ENCODE assay signal across 17 cellular contexts in genomic region chr15:29811691-29812383, GRCh38. TPM values are rescaled to one million over a fixed set of nuclear protein-coding genes. Genes with fewer than 3 reads are reported as not detected.
DNase-seq lines count a peak whose midpoint lies in the region; ATAC-seq, FAIRE-seq and TF ChIP-seq lines count a peak whose summit lies in the region.
"Had no signal": no experiment of that assay in that cellular context is flagged by ENCODE, and none has a peak within 500 bp of the region (broad histone marks: within the 10 kb centered on the region; RNA-seq: fewer than 3 reads in every experiment).

No MANE protein-coding gene starts in this region.

- DNase-seq in LNCaP clone FGC (ENCODE audit: low read depth) (no peak), astrocyte (ENCODE audit: low read depth) (no peak), trophoblast cell (no peak), CD1c-positive myeloid dendritic cell (ENCODE audit: extremely low spot score) (no peak), ascending aorta (ENCODE audit: low spot score in 2 of 2) (no peak), head of caudate nucleus (no peak), left cardiac atrium (no peak)
- DNase-seq: AML-193, GF-D8, KBM-7, NCI-H1105 treated with DMSO at 0.1 percent for 48 hours, NCI-H1694, NCI-H510A had no signal

- no peak overlapping the region for H3K18ac ChIP-seq in trophoblast cell (ENCODE audit: low read length)

- no peak overlapping the region for H2AFZ ChIP-seq in astrocyte (ENCODE audit: low read depth, low read length)
- H2AFZ ChIP-seq in trophoblast cell (ENCODE audit: insufficient read depth, low read length, poor library complexity) = no peak overlapping the region

- H4K12ac ChIP-seq in trophoblast cell (ENCODE audit: low read depth, low read length) = no peak overlapping the region

- peaks cover 98% of the 10 kb centered on the region for H4K20me1 ChIP-seq in astrocyte (ENCODE audit: insufficient read depth, low read length)

- no peak overlapping the region for H3K27ac Mint-ChIP-seq in astrocyte (ENCODE audit: unreplicated experiment)
- H3K27ac Mint-ChIP-seq: CD14-positive monocyte had no signal

- no peaks in the 10 kb centered on the region for H3K36me3 Mint-ChIP-seq in astrocyte (ENCODE audit: low read depth, unreplicated experiment)
- H3K36me3 Mint-ChIP-seq: CD14-positive monocyte had no signal

- H3K27me3 ChIP-seq in astrocyte (ENCODE audit: insufficient read depth, low read length) (no peaks in the 10 kb centered on the region), trophoblast cell (ENCODE audit: insufficient read depth, low read length) (no peaks in the 10 kb centered on the region), ascending aorta (no peaks in the 10 kb centered on the region)
- H3K27me3 ChIP-seq: SJSA1 had no signal

- H3K4ac ChIP-seq in trophoblast cell (ENCODE audit: low read depth, low read length) = no peak overlapping the region

- peak; percentile 52 for FAIRE-seq in astrocyte (lab: Jason Lieb, UNC)

- H2AK5ac ChIP-seq in trophoblast cell (ENCODE audit: low read length) = no peak overlapping the region

- H4K91ac ChIP-seq in trophoblast cell (ENCODE audit: low read depth, low read length) = no peak overlapping the region

- H3K4me1 Mint-ChIP-seq in astrocyte (ENCODE audit: low read depth, unreplicated experiment) = peaks cover 47% of the 10 kb centered on the region
- H3K4me1 Mint-ChIP-seq: CD14-positive monocyte had no signal

- H3K23ac ChIP-seq in trophoblast cell (ENCODE audit: low read length) = no peak overlapping the region

- H3K27ac ChIP-seq in C4-2B (peak overlapping the region; percentile 59; the same call in 1 of the 2 replicates), astrocyte (ENCODE audit: low read depth, low read length) (no peak overlapping the region), trophoblast cell (ENCODE audit: low read depth, low read length) (peak overlapping the region; percentile 33), ascending aorta (no peak overlapping the region)
- H3K27ac ChIP-seq: SJSA1 had no signal

- peak overlapping the region; percentile 21 for H3K4me3 ChIP-seq in LNCaP clone FGC (ENCODE audit: low read depth, low read length)
- H3K4me3 ChIP-seq in astrocyte (ENCODE audit: insufficient read depth, low read depth, low read length) = no peak overlapping the region
- no peak overlapping the region for H3K4me3 ChIP-seq in trophoblast cell (ENCODE audit: low read depth, low read length)
- H3K4me3 ChIP-seq in ascending aorta = no peak overlapping the region
- H3K4me3 ChIP-seq: HAP-1, SJSA1 had no signal

- H3K9me3 Mint-ChIP-seq in astrocyte (ENCODE audit: unreplicated experiment) = no peaks in the 10 kb centered on the region

- H3K27me3 Mint-ChIP-seq in astrocyte (ENCODE audit: low read depth, unreplicated experiment) = no peaks in the 10 kb centered on the region

- H3K36me3 ChIP-seq in astrocyte (ENCODE audit: insufficient read depth, low read length) (no peaks in the 10 kb centered on the region), trophoblast cell (ENCODE audit: control insufficient read depth in 1 of 2, insufficient read depth in 2 of 2, low read length in 2 of 2) (no peaks in the 10 kb centered on the region), ascending aorta (no peaks in the 10 kb centered on the region)
- H3K36me3 ChIP-seq: HAP-1, SJSA1 had no signal

- H2BK12ac ChIP-seq in trophoblast cell (ENCODE audit: low read length) = no peak overlapping the region

- H3K79me2 ChIP-seq in astrocyte (ENCODE audit: insufficient read depth, low read length) (peaks cover 100% of the 10 kb centered on the region), trophoblast cell (ENCODE audit: control insufficient read depth, insufficient read depth, low read length, poor library complexity) (peaks cover 4% of the 10 kb centered on the region)

- H3K4me2 ChIP-seq in astrocyte (ENCODE audit: low read length) = peak overlapping the region; percentile 42
- H3K4me2 ChIP-seq in trophoblast cell (ENCODE audit: low read length) = no peak overlapping the region

- no CpG with 5 or more reads among the region's 2 CpGs for WGBS in trophoblast cell (ENCODE audit: extremely low coverage, insufficient coverage, insufficient read length)

- no peak for ATAC-seq in left cardiac atrium

- H2BK5ac ChIP-seq in trophoblast cell (ENCODE audit: low read depth, low read length, poor library complexity) = no peak overlapping the region

- no peaks in the 10 kb centered on the region for H3K79me1 ChIP-seq in trophoblast cell (ENCODE audit: low read length)

- H4K8ac ChIP-seq in trophoblast cell (ENCODE audit: low read depth, low read length) = no peak overlapping the region

- H3K4me1 ChIP-seq in astrocyte (ENCODE audit: insufficient read depth, low read length) (peaks cover 28% of the 10 kb centered on the region), trophoblast cell (ENCODE audit: control insufficient read depth in 1 of 2, insufficient read depth in 2 of 2, low read length in 2 of 2) (peaks cover 4 to 6% of the 10 kb centered on the region in 2 experiments), ascending aorta (peaks cover 4 to 11% of the 10 kb centered on the region in 2 donors)

- no peak overlapping the region for H3K4me3 Mint-ChIP-seq in astrocyte (ENCODE audit: unreplicated experiment)

- intact Hi-C loops in ascending aorta (cut with DNase I) (no loop called here), head of caudate nucleus (cut with DNase I) (loop anchor here (10.0 kb wide), 1 partner anchor 67 kb away; no protein-coding TSS in a partner anchor), left cardiac atrium (cut with DNase I) (loop anchor here (5.0 to 10.0 kb wide), 2 partner anchors 45 to 113 kb away; no protein-coding TSS in a partner anchor)

- TF ChIP-seq CTCF in C4-2B (conservative IDR thresholded peaks at IDR 0.05) = no peak
- TF ChIP-seq CTCF in LNCaP clone FGC (IDR thresholded peaks at IDR 0.05; ENCODE audit: control insufficient read depth, extremely low read depth, insufficient read depth) = no peak
- no peak for TF ChIP-seq CTCF in astrocyte (IDR thresholded peaks at IDR 0.05; ENCODE audit: insufficient read depth, low read depth, low read length)
- no peak for TF ChIP-seq CTCF in ascending aorta (IDR thresholded peaks at IDR 0.05)

- H2BK120ac ChIP-seq in trophoblast cell (ENCODE audit: insufficient read depth, low read length, poor library complexity) = no peak overlapping the region

- H3K9ac ChIP-seq in astrocyte (ENCODE audit: low read length) (no peak overlapping the region), trophoblast cell (ENCODE audit: low read length) (no peak overlapping the region)

- no peak overlapping the region for H3K14ac ChIP-seq in trophoblast cell (ENCODE audit: low read length)

- H3K9me3 ChIP-seq in astrocyte (ENCODE audit: insufficient read depth, low read depth, low read length) = no peaks in the 10 kb centered on the region
- no peaks in the 10 kb centered on the region for H3K9me3 ChIP-seq in trophoblast cell (ENCODE audit: insufficient read depth, low read depth, low read length)
- no peaks in the 10 kb centered on the region for H3K9me3 ChIP-seq in ascending aorta
- H3K9me3 ChIP-seq: HAP-1, SJSA1 had no signal

RNA-seq across cellular contexts. Expression of gene TJP1, which starts 10.4 kb away (rescaled TPM):
- total RNA-seq in astrocyte (118 and 137 TPM in 2 replicates), ascending aorta (90.0 TPM), left cardiac atrium (10 to 100 TPM; 85.2 to 95.9 TPM)
- 85.2 and 88.6 TPM in 2 replicates for polyA plus RNA-seq in trophoblast cell (2013)
- polyA plus RNA-seq: CD14-positive monocyte had no signal

Comparison
In these comparisons a context has a peak if more than half of its experiments do, and no peak if none do; other contexts are left out.
1. H3K27ac ChIP-seq: peak in C4-2B (single experiment) and trophoblast cell (single experiment); none in astrocyte (single experiment) and ascending aorta (0 of 2).